1 cellular context compared by ENCODE assay signal in the genomic region with DNA sequence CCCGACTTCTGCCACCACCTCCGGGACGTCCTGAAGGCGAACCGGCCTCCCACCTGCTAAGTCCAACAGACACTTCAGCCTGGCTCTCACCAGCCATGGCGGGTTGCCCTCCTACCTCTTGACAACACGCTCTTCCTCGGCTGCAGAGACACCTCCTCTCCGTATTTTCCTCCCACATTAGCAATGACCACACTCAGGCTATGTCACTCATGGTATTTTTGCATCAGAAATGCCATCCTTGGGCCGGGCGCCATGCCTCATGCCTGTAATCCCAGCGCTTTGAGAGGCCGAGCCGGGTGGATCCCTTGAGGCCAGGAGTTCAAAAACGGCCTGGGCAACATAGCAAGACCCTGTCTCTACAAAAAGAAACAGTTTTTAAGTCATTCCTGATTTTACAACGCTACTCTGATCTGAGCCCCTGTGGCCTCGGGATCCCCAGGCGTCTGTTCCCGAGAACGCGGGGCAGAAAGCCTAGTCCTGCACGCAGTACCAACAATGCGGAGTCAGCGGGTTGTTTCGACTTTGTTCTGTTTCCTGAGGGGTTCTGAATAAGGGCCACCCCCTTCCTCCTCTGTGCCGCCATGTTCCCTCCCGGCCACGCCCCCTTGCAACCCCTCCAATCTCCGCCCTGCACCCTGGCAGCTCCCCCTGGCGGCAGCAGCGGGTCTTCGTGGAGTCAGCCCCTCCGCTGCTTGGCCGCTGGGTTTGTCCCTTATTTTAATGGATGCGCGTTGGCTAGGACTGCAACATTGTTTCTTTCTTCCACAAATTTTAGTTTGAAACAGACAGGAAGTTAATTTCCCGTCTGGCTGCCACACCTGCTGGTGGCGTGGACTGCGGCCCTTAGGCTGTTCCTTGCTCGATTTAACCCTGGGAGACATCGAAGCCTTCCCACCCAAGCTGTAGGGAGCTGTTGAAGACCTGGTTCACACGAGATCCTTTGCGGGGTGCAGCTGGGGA.
TF ChIP-seq lines count a peak whose summit lies in the region.

No MANE protein-coding gene starts in this region.

TF ChIP-seq in HepG2, 621 proteins besides CTCF, POLR2A, EP300 and RAD21 (continued from another document and continues in another):
- 0 out of 4 replicates have a peak, but pooled peaks of 1 of the 2 experiments have one; percentile 6 for TF ChIP-seq REST (IDR thresholded peaks at IDR 0.05; ENCODE audit: borderline replicate concordance in 1 of 2, low read depth in 1 of 2, low read length in 2 of 2)
- TF ChIP-seq CCAR2 (optimal IDR thresholded peaks at IDR 0.05; ENCODE audit: low read depth, low read length): no peak
- TF ChIP-seq SRSF1 (optimal IDR thresholded peaks at IDR 0.05; ENCODE audit: low read depth, low read length): peak; percentile 58
- TF ChIP-seq, protein P1, sequence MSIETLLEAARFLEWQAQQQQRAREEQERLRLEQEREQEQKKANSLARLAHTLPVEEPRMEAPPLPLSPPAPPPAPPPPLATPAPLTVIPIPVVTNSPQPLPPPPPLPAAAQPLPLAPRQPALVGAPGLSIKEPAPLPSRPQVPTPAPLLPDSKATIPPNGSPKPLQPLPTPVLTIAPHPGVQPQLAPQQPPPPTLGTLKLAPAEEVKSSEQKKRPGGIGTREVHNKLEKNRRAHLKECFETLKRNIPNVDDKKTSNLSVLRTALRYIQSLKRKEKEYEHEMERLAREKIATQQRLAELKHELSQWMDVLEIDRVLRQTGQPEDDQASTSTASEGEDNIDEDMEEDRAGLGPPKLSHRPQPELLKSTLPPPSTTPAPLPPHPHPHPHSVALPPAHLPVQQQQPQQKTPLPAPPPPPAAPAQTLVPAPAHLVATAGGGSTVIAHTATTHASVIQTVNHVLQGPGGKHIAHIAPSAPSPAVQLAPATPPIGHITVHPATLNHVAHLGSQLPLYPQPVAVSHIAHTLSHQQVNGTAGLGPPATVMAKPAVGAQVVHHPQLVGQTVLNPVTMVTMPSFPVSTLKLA (IDR thresholded peaks at IDR 0.05): no peak
- peak; percentile 63 for TF ChIP-seq ZNF883 (CRISPR knock-in tag; IDR thresholded peaks at IDR 0.05; ENCODE audit: not compliant biosample characterization)
- TF ChIP-seq MXI1 (IDR thresholded peaks at IDR 0.05; ENCODE audit: borderline replicate concordance, low read depth, low read length): peak; percentile 86; the same call in 2 of the 3 replicates
- TF ChIP-seq ZNF331 (CRISPR knock-in tag; IDR thresholded peaks at IDR 0.05): peak; percentile 77
- TF ChIP-seq E2F1 (CRISPR knock-in tag; IDR thresholded peaks at IDR 0.05): peak; percentile 55; the same call in 1 of the 2 replicates
- no peak for TF ChIP-seq ETV6 (CRISPR knock-in tag; conservative IDR thresholded peaks at IDR 0.05)
- peak; percentile 63 for TF ChIP-seq THAP11 (CRISPR knock-in tag; IDR thresholded peaks at IDR 0.05)
- TF ChIP-seq KDM4B (CRISPR knock-in tag; IDR thresholded peaks at IDR 0.05): peak; percentile 75; the same call in 1 of the 2 replicates
- TF ChIP-seq TCF7 (IDR thresholded peaks at IDR 0.05; ENCODE audit: low read depth): no peak
- TF ChIP-seq ZNF772 (CRISPR knock-in tag; IDR thresholded peaks at IDR 0.05): peak; percentile 81; the same call in 1 of the 2 replicates
- TF ChIP-seq ZNF235 (CRISPR knock-in tag; IDR thresholded peaks at IDR 0.05; ENCODE audit: borderline replicate concordance): peak; percentile 81; the same call in 1 of the 2 replicates
- TF ChIP-seq FOXO1 (CRISPR knock-in tag; IDR thresholded peaks at IDR 0.05): peak; percentile 70
- TF ChIP-seq NFYC (CRISPR knock-in tag; IDR thresholded peaks at IDR 0.05): peak; percentile 72
- TF ChIP-seq, protein P2, sequence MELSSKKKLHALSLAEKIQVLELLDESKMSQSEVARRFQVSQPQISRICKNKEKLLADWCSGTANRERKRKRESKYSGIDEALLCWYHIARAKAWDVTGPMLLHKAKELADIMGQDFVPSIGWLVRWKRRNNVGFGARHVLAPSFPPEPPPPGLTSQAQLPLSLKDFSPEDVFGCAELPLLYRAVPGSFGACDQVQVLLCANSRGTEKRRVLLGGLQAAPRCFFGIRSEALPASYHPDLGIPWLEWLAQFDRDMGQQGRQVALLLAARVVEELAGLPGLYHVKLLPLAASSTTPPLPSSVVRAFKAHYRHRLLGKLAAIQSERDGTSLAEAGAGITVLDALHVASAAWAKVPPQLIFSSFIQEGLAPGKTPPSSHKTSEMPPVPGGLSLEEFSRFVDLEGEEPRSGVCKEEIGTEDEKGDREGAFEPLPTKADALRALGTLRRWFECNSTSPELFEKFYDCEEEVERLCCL (CRISPR knock-in tag; IDR thresholded peaks at IDR 0.05; ENCODE audit: borderline replicate concordance): no peak
- no peak for TF ChIP-seq SOX13 (IDR thresholded peaks at IDR 0.05)
- no peak; a peak in 1 of 4 replicates for TF ChIP-seq SOX13 (CRISPR knock-in tag; conservative IDR thresholded peaks at IDR 0.05 in 1 of 2, IDR thresholded peaks at IDR 0.05 in 1 of 2)
- TF ChIP-seq HNRNPL (IDR thresholded peaks at IDR 0.05; ENCODE audit: low read depth, low read length): 0 out of 2 replicates have a peak, but pooled peaks have one; percentile 25
- no peak for TF ChIP-seq PHF21A (CRISPR knock-in tag; IDR thresholded peaks at IDR 0.05)
- no peak for TF ChIP-seq ZNF790 (CRISPR knock-in tag; IDR thresholded peaks at IDR 0.05; ENCODE audit: borderline replicate concordance)
- peak; percentile 96 for TF ChIP-seq HOXA3 (CRISPR knock-in tag; IDR thresholded peaks at IDR 0.05)
- TF ChIP-seq ZNF280B (CRISPR knock-in tag; IDR thresholded peaks at IDR 0.05; ENCODE audit: borderline replicate concordance): peak; percentile 37; the same call in 1 of the 2 replicates
- TF ChIP-seq GPBP1L1 (CRISPR knock-in tag; IDR thresholded peaks at IDR 0.05): no peak
- TF ChIP-seq HMG20B (CRISPR knock-in tag; conservative IDR thresholded peaks at IDR 0.05): 0 out of 2 replicates have a peak, but pooled peaks have one; percentile 12
- no peak for TF ChIP-seq ZNF678 (CRISPR knock-in tag; IDR thresholded peaks at IDR 0.05)
- peak; percentile 37; the same call in 1 of the 2 replicates for TF ChIP-seq NCOA2 (CRISPR knock-in tag; IDR thresholded peaks at IDR 0.05)
- TF ChIP-seq ZNF879 (CRISPR knock-in tag; IDR thresholded peaks at IDR 0.05): 0 out of 2 replicates have a peak, but pooled peaks have one; percentile 52
- TF ChIP-seq ZBTB26 (CRISPR knock-in tag; IDR thresholded peaks at IDR 0.05; ENCODE audit: borderline replicate concordance): peak; percentile 88
- TF ChIP-seq BHLHE40 (IDR thresholded peaks at IDR 0.05; ENCODE audit: low read length): no peak
- peak; percentile 77 for TF ChIP-seq TSC22D2 (CRISPR knock-in tag; IDR thresholded peaks at IDR 0.05; ENCODE audit: borderline replicate concordance)
- 0 out of 2 replicates have a peak, but pooled peaks have one; percentile 49 for TF ChIP-seq ZNF550 (CRISPR knock-in tag; IDR thresholded peaks at IDR 0.05; ENCODE audit: borderline replicate concordance)
- no peak for TF ChIP-seq HMGA1 (CRISPR knock-in tag; conservative IDR thresholded peaks at IDR 0.05)
- TF ChIP-seq ZFP36L1 (CRISPR knock-in tag; IDR thresholded peaks at IDR 0.05): 0 out of 2 replicates have a peak, but pooled peaks have one; percentile 33
- peak; percentile 50; the same call in 1 of the 2 replicates for TF ChIP-seq BCL6 (CRISPR knock-in tag; IDR thresholded peaks at IDR 0.05)
- no peak for TF ChIP-seq ZNF839 (CRISPR knock-in tag; IDR thresholded peaks at IDR 0.05; ENCODE audit: borderline replicate concordance)
- no peak for TF ChIP-seq ZNF546 (CRISPR knock-in tag; conservative IDR thresholded peaks at IDR 0.05)
- TF ChIP-seq ZNF704 (CRISPR knock-in tag; IDR thresholded peaks at IDR 0.05; ENCODE audit: borderline replicate concordance): 0 out of 2 replicates have a peak, but pooled peaks have one; percentile 62
- TF ChIP-seq TBX3 (IDR thresholded peaks at IDR 0.05; ENCODE audit: borderline replicate concordance): no peak
- 0 out of 2 replicates have a peak, but pooled peaks have one; percentile 42 for TF ChIP-seq MYNN (CRISPR knock-in tag; IDR thresholded peaks at IDR 0.05; ENCODE audit: low read depth)
- TF ChIP-seq ATF7-NPFF (CRISPR knock-in tag; IDR thresholded peaks at IDR 0.05; ENCODE audit: low read depth): peak; percentile 65; the same call in 1 of the 2 replicates
- TF ChIP-seq ATF2 (CRISPR knock-in tag; IDR thresholded peaks at IDR 0.05): peak; percentile 46; the same call in 1 of the 2 replicates
- TF ChIP-seq CBX1 (IDR thresholded peaks at IDR 0.05; ENCODE audit: low read depth): no peak
- no peak for TF ChIP-seq ATRX (CRISPR knock-in tag; IDR thresholded peaks at IDR 0.05; ENCODE audit: borderline replicate concordance)
- TF ChIP-seq GFI1 (CRISPR knock-in tag; IDR thresholded peaks at IDR 0.05; ENCODE audit: borderline replicate concordance): peak; percentile 71
- TF ChIP-seq KAT2B (IDR thresholded peaks at IDR 0.05; ENCODE audit: borderline replicate concordance, low read depth, low read length): no peak
